In the genomic region with DNA sequence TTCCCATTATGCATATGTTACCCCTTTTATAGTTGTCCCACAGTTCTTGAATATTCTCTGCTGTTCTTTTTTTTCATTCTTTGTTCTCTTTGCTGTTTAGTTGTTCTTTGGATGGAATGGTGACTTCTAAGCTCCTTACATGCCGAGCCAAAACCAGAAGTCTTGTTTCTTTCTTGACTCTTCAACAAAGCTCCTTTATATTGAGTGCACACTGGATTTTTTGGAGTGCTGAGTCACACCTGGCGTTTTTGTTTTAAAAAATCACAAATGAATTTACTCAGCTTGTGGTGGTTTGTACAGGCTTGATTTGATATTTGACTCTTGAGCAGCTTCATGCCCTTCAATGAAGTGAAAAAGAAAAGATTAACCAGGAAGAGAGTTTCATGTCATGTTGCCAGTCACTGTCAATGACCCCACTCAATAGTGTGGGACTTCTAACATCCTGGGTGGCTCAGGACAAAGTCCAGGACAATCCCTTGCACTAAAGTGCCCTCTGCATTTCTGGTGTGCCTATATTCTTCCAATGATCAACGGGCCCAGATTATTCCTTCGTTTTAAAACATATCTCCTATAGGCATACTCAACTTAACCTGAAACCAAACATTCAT, we compare ENCODE assay signal across 1 cellular context.
TF ChIP-seq lines count a peak whose summit lies in the region.

No MANE protein-coding gene starts in this region.

TF ChIP-seq in WTC11, 78 proteins besides CTCF, POLR2A, EP300 and RAD21:
- TF ChIP-seq, protein P1, sequence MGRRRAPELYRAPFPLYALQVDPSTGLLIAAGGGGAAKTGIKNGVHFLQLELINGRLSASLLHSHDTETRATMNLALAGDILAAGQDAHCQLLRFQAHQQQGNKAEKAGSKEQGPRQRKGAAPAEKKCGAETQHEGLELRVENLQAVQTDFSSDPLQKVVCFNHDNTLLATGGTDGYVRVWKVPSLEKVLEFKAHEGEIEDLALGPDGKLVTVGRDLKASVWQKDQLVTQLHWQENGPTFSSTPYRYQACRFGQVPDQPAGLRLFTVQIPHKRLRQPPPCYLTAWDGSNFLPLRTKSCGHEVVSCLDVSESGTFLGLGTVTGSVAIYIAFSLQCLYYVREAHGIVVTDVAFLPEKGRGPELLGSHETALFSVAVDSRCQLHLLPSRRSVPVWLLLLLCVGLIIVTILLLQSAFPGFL (CRISPR knock-in tag; IDR thresholded peaks at IDR 0.05; ENCODE audit: borderline replicate concordance): no peak
- TF ChIP-seq, protein P2, sequence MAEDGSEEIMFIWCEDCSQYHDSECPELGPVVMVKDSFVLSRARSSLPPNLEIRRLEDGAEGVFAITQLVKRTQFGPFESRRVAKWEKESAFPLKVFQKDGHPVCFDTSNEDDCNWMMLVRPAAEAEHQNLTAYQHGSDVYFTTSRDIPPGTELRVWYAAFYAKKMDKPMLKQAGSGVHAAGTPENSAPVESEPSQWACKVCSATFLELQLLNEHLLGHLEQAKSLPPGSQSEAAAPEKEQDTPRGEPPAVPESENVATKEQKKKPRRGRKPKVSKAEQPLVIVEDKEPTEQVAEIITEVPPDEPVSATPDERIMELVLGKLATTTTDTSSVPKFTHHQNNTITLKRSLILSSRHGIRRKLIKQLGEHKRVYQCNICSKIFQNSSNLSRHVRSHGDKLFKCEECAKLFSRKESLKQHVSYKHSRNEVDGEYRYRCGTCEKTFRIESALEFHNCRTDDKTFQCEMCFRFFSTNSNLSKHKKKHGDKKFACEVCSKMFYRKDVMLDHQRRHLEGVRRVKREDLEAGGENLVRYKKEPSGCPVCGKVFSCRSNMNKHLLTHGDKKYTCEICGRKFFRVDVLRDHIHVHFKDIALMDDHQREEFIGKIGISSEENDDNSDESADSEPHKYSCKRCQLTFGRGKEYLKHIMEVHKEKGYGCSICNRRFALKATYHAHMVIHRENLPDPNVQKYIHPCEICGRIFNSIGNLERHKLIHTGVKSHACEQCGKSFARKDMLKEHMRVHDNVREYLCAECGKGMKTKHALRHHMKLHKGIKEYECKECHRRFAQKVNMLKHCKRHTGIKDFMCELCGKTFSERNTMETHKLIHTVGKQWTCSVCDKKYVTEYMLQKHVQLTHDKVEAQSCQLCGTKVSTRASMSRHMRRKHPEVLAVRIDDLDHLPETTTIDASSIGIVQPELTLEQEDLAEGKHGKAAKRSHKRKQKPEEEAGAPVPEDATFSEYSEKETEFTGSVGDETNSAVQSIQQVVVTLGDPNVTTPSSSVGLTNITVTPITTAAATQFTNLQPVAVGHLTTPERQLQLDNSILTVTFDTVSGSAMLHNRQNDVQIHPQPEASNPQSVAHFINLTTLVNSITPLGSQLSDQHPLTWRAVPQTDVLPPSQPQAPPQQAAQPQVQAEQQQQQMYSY (CRISPR knock-in tag; IDR thresholded peaks at IDR 0.05): no peak
- TF ChIP-seq ZNF671 (CRISPR knock-in tag; IDR thresholded peaks at IDR 0.05): no peak
- TF ChIP-seq, protein P3, sequence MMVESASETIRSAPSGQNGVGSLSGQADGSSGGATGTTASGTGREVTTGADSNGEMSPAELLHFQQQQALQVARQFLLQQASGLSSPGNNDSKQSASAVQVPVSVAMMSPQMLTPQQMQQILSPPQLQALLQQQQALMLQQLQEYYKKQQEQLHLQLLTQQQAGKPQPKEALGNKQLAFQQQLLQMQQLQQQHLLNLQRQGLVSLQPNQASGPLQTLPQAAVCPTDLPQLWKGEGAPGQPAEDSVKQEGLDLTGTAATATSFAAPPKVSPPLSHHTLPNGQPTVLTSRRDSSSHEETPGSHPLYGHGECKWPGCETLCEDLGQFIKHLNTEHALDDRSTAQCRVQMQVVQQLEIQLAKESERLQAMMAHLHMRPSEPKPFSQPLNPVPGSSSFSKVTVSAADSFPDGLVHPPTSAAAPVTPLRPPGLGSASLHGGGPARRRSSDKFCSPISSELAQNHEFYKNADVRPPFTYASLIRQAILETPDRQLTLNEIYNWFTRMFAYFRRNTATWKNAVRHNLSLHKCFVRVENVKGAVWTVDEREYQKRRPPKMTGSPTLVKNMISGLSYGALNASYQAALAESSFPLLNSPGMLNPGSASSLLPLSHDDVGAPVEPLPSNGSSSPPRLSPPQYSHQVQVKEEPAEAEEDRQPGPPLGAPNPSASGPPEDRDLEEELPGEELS (CRISPR knock-in tag; IDR thresholded peaks at IDR 0.05): no peak
